Comparison of ENCODE assay signal across 8 cellular contexts in genomic region chr15:73982251-73982962, GRCh38.
A peak's percentile ranks its signal among the peaks of the same experiment; 100 is the strongest.
DNase-seq lines count a peak whose midpoint lies in the region; TF ChIP-seq lines count a peak whose summit lies in the region.

No MANE protein-coding gene starts in this region.

- H3K27ac ChIP-seq in HEK293 (ENCODE audit: extremely low read depth, low read depth, low read length) (peak overlapping the region; percentile 24; the same call in 1 of the 2 replicates), parathyroid adenoma (peak overlapping the region; percentile 91)

- H2AFZ ChIP-seq in parathyroid adenoma = peak overlapping the region; percentile 85

- H3K4me1 ChIP-seq in HEK293 (ENCODE audit: control insufficient read depth, insufficient read depth, low read length) (peaks cover 12% of the 10 kb centered on the region), parathyroid adenoma (peaks cover 20% of the 10 kb centered on the region)

- CTCF ChIA-PET in HEK293 (lab: Yijun Ruan, JAX) (interaction anchor here (0.7 to 2.6 kb wide), 12 partner anchors 8 to 340 kb away, joined by 3 to 20 read pairs (median 4); partner anchors contain the start of genes PML and STOML1), HEK293T (lab: Yijun Ruan, JAX) (interaction anchor here (0.7 kb wide), 1 partner anchor 9 kb away, joined by 3 read pairs; no protein-coding TSS in a partner anchor)

- no peaks in the 10 kb centered on the region for H3K9me3 ChIP-seq in HEK293 (ENCODE audit: control insufficient read depth, insufficient read depth, low read depth, low read length)
- no peaks in the 10 kb centered on the region for H3K9me3 ChIP-seq in parathyroid adenoma (ENCODE audit: control insufficient read depth, low read length)

- TF ChIP-seq CTCF in AG09309 (IDR thresholded peaks at IDR 0.05; ENCODE audit: control insufficient read depth, insufficient read depth, low read depth, low read length, missing control alignments) (no peak), HEK293 (tag by site-specific recombination; IDR thresholded peaks at IDR 0.05) (no peak), parathyroid adenoma (IDR thresholded peaks at IDR 0.05) (no peak)

- no peak overlapping the region for H3K9ac ChIP-seq in parathyroid adenoma

- no peaks in the 10 kb centered on the region for H3K79me2 ChIP-seq in parathyroid adenoma

- H3K4me2 ChIP-seq in parathyroid adenoma (ENCODE audit: low read length) = peak overlapping the region; percentile 33

- no peaks in the 10 kb centered on the region for H3K27me3 ChIP-seq in parathyroid adenoma (ENCODE audit: control insufficient read depth, insufficient read depth, low read length)

- H3K4me3 ChIP-seq in AG09309 (ENCODE audit: control insufficient read depth, low read depth, low read length) = no peak overlapping the region
- no peak overlapping the region for H3K4me3 ChIP-seq in HEK293 (ENCODE audit: low read depth, low read length)
- H3K4me3 ChIP-seq in parathyroid adenoma (ENCODE audit: low read depth, low read length) = no peak overlapping the region

- peak; percentile 73 for DNase-seq in AG09309 (ENCODE audit: low read depth)
- DNase-seq in activated CD4-positive, alpha-beta T cell treated with anti-CD3 and anti-CD28 coated beads for 48 hours = peak; percentile 70
- DNase-seq in fibroblast of the conjunctiva (ENCODE audit: low read depth) = peak; percentile 82
- no peak for DNase-seq in NK-92 treated with Interleukin-12 subunit alpha and Interleukin-12 subunit beta, amount 100 ng/mL, for 24 hours (lab: John Stamatoyannopoulos, UW)
- DNase-seq in COLO668 (lab: John Stamatoyannopoulos, UW; ENCODE audit: unreplicated experiment) = no peak
- DNase-seq in HEK293T (ENCODE audit: extremely low spot score) = no peak

- H3K36me3 ChIP-seq in HEK293 (ENCODE audit: control insufficient read depth in 2 of 2, insufficient read depth in 1 of 2, low read length in 2 of 2) = peaks cover 0 to 9% of the 10 kb centered on the region in 2 experiments; a peak in 1 of 3 replicates
- H3K36me3 ChIP-seq in parathyroid adenoma (ENCODE audit: control insufficient read depth, insufficient read depth, low read length) = no peaks in the 10 kb centered on the region

- POLR2A ChIA-PET in HEK293 (lab: Yijun Ruan, JAX) = interaction anchor here (0.7 to 1.5 kb wide), 5 partner anchors 9 to 214 kb away, joined by 3 to 21 read pairs (median 4); partner anchors contain the start of gene PML
- POLR2A ChIA-PET in HEK293T (lab: Yijun Ruan, JAX) = interaction anchor here (1.2 to 2.2 kb wide), 2 partner anchors 10 to 12 kb away, joined by 5 to 12 read pairs; partner anchors contain the start of gene PML

TF ChIP-seq in HEK293, 187 proteins besides CTCF, POLR2A, EP300 and RAD21 (continues in another document):
- TF ChIP-seq ZNF114 (tag by site-specific recombination; IDR thresholded peaks at IDR 0.05) (no peak), ZNF335 (tag by site-specific recombination; conservative IDR thresholded peaks at IDR 0.05) (peak; percentile 99), ZNF423 (tag by site-specific recombination; IDR thresholded peaks at IDR 0.05) (0 out of 2 replicates have a peak, but pooled peaks have one; percentile 5), IKZF3 (tag by site-specific recombination; IDR thresholded peaks at IDR 0.05) (no peak), ZBTB48 (tag by site-specific recombination; IDR thresholded peaks at IDR 0.05) (peak; percentile 93), ZNF639 (tag by site-specific recombination; IDR thresholded peaks at IDR 0.05) (no peak), ZBTB21 (tag by site-specific recombination; IDR thresholded peaks at IDR 0.05) (no peak), ZNF701 (tag by site-specific recombination; IDR thresholded peaks at IDR 0.05) (no peak), ZNF600 (tag by site-specific recombination; IDR thresholded peaks at IDR 0.05) (no peak), ZNF266 (tag by site-specific recombination; IDR thresholded peaks at IDR 0.05; ENCODE audit: low read depth) (no peak), ZNF354C (tag by site-specific recombination; IDR thresholded peaks at IDR 0.05; ENCODE audit: borderline replicate concordance, low read depth) (no peak), ZBTB7A (tag by site-specific recombination; IDR thresholded peaks at IDR 0.05; ENCODE audit: low read depth) (no peak), ZNF202 (tag by site-specific recombination; IDR thresholded peaks at IDR 0.05; ENCODE audit: borderline replicate concordance) (no peak), ZFP41 (tag by site-specific recombination; IDR thresholded peaks at IDR 0.05; ENCODE audit: borderline replicate concordance) (no peak), SP7 (tag by site-specific recombination; IDR thresholded peaks at IDR 0.05) (no peak)

TF ChIP-seq in HEK293T, 16 proteins besides CTCF, POLR2A, EP300 and RAD21:
- no peak for TF ChIP-seq L3MBTL2 (conservative IDR thresholded peaks at IDR 0.05)
- no peak for TF ChIP-seq HDGF (IDR thresholded peaks at IDR 0.05; ENCODE audit: borderline replicate concordance)
- no peak for TF ChIP-seq NFRKB (IDR thresholded peaks at IDR 0.05)
- TF ChIP-seq FOXA1 (IDR thresholded peaks at IDR 0.05) = no peak
- no peak for TF ChIP-seq LEF1 (IDR thresholded peaks at IDR 0.05; ENCODE audit: borderline replicate concordance)
- no peak for TF ChIP-seq BHLHE40 (IDR thresholded peaks at IDR 0.05; ENCODE audit: borderline replicate concordance)
- no peak for TF ChIP-seq SUZ12 (IDR thresholded peaks at IDR 0.05)
- TF ChIP-seq ZNF384 (IDR thresholded peaks at IDR 0.05) = no peak
- TF ChIP-seq CTBP1 (IDR thresholded peaks at IDR 0.05; ENCODE audit: borderline replicate concordance) = no peak
- TF ChIP-seq TARDBP (IDR thresholded peaks at IDR 0.05) = no peak
- no peak for TF ChIP-seq SP1 (IDR thresholded peaks at IDR 0.05)
- TF ChIP-seq FOXK2 (IDR thresholded peaks at IDR 0.05) = no peak
- TF ChIP-seq FOXM1 (IDR thresholded peaks at IDR 0.05; ENCODE audit: borderline replicate concordance) = no peak
- no peak for TF ChIP-seq ELF4 (IDR thresholded peaks at IDR 0.05)
- TF ChIP-seq ARNT (IDR thresholded peaks at IDR 0.05) = no peak
- TF ChIP-seq PKNOX1 (IDR thresholded peaks at IDR 0.05) = no peak

Comparison
In these comparisons a context has a peak if more than half of its experiments do, and no peak if none do; other contexts are left out.
1. DNase-seq: peak in AG09309 (single experiment), activated CD4-positive, alpha-beta T cell treated with anti-CD3 and anti-CD28 coated beads for 48 hours (single experiment) and fibroblast of the conjunctiva (single experiment); none in NK-92 treated with Interleukin-12 subunit alpha and Interleukin-12 subunit beta, amount 100 ng/mL, for 24 hours (single experiment), COLO668 (single experiment) and HEK293T (single experiment).